ENCODE assay signal across 29 cellular contexts in genomic region chr2:54685263-54685775, GRCh38. TPM values are rescaled to one million over a fixed set of nuclear protein-coding genes. Genes with fewer than 3 reads are reported as not detected.
"Had no signal": no experiment of that assay in that cellular context is flagged by ENCODE, and none has a peak within 500 bp of the region (broad histone marks: within the 10 kb centered on the region; RNA-seq: fewer than 3 reads in every experiment).

No MANE protein-coding gene starts in this region.

- H3K4me3 Mint-ChIP-seq: activated T-cell treated with anti-CD3 and anti-CD28 coated beads, Interleukin-2, amount 50 U/mL, for 72 hours; immature natural killer cell; memory B cell; naive thymus-derived CD4-positive, alpha-beta T cell; stimulated activated memory B cell treated with anti-CD40 and anti-IgM and Interleukin-4, amounts not matched to agents 10 μg/mL and 1 μg/mL and 100 μg/mL, for 72 hours; stimulated activated naive CD8-positive, alpha-beta T cell treated with anti-CD3 and anti-CD28 coated beads, Interleukin-15, amount 100 ng/mL, for 72 hours had no signal

- ATAC-seq: activated naive CD4-positive, alpha-beta T cell treated with anti-CD3 and anti-CD28 coated beads, Interleukin-2, amount 50 U/mL, for 72 hours; activated T-cell treated with anti-CD3 and anti-CD28 coated beads, Interleukin-2, amount 50 U/mL, for 72 hours; foreskin keratinocyte; heart left ventricle; left colon; naive thymus-derived CD4-positive, alpha-beta T cell; pancreas; stimulated activated memory B cell treated with anti-CD40 and anti-IgM and Interleukin-4, amounts not matched to agents 10 μg/mL and 1 μg/mL and 100 μg/mL, for 72 hours; stimulated activated naive CD8-positive, alpha-beta T cell treated with anti-CD3 and anti-CD28 coated beads, Interleukin-15, amount 100 ng/mL, for 72 hours had no signal

- DNase-seq: activated CD4-positive, alpha-beta T cell treated with anti-CD3 and anti-CD28 coated beads, Interleukin-2, amount 50 U/mL, for 1 hour; activated CD4-positive, CD25-positive, alpha-beta regulatory T cell treated with anti-CD3 and anti-CD28 coated beads, Interleukin-2, amount 50 U/mL, for 72 hours; activated naive CD4-positive, alpha-beta T cell; activated T-cell treated with anti-CD3 and anti-CD28 coated beads for 4 hours; activated T-cell treated with anti-CD3 and anti-CD28 coated beads, Interleukin-2, amount 50 U/mL, for 72 hours; central memory CD4-positive, alpha-beta T cell; foreskin keratinocyte; heart left ventricle; hypothalamus; immature natural killer cell; kidney; left colon; midbrain; naive thymus-derived CD4-positive, alpha-beta T cell; pancreas; sigmoid colon; small intestine; stimulated activated CD4-positive, alpha-beta T cell treated with anti-CD3 and anti-CD28 coated beads, Interleukin-4, amount 100 ng/mL, for 4 hours; stimulated activated CD8-positive, alpha-beta memory T cell treated with anti-CD3 and anti-CD28 coated beads, Interleukin-4, amount 100 ng/mL, for 48 hours; stimulated activated naive CD8-positive, alpha-beta T cell treated with anti-CD3 and anti-CD28 coated beads, Interleukin-15, amount 100 ng/mL, for 72 hours; substantia nigra; T1000; WERI-Rb-1 had no signal

- H3K4me3 ChIP-seq: breast epithelium, esophagus muscularis mucosa, heart left ventricle, pancreas, prostate gland, sigmoid colon had no signal

- H3K27me3 ChIP-seq: breast epithelium, esophagus muscularis mucosa, foreskin keratinocyte, heart left ventricle, pancreas, sigmoid colon had no signal

- H3K4me1 ChIP-seq: breast epithelium, foreskin keratinocyte, pancreas, prostate gland, sigmoid colon had no signal

- H3K36me3 Mint-ChIP-seq: activated naive CD4-positive, alpha-beta T cell treated with anti-CD3 and anti-CD28 coated beads, Interleukin-2, amount 50 U/mL, for 72 hours; stimulated activated memory B cell treated with anti-CD40 and anti-IgM and Interleukin-4, amounts not matched to agents 10 μg/mL and 1 μg/mL and 100 μg/mL, for 72 hours had no signal

- H3K27ac Mint-ChIP-seq: activated naive CD4-positive, alpha-beta T cell treated with anti-CD3 and anti-CD28 coated beads, Interleukin-2, amount 50 U/mL, for 72 hours; activated T-cell treated with anti-CD3 and anti-CD28 coated beads, Interleukin-2, amount 50 U/mL, for 72 hours; immature natural killer cell; memory B cell; stimulated activated memory B cell treated with anti-CD40 and anti-IgM and Interleukin-4, amounts not matched to agents 10 μg/mL and 1 μg/mL and 100 μg/mL, for 72 hours had no signal

- H3K27ac ChIP-seq: breast epithelium, esophagus muscularis mucosa, foreskin keratinocyte, heart left ventricle, pancreas, prostate gland, sigmoid colon, WERI-Rb-1 had no signal

- H3K9me3 Mint-ChIP-seq: activated naive CD4-positive, alpha-beta T cell treated with anti-CD3 and anti-CD28 coated beads, Interleukin-2, amount 50 U/mL, for 72 hours; memory B cell; stimulated activated naive CD8-positive, alpha-beta T cell treated with anti-CD3 and anti-CD28 coated beads, Interleukin-15, amount 100 ng/mL, for 72 hours had no signal

- H3K36me3 ChIP-seq: breast epithelium, esophagus muscularis mucosa, heart left ventricle, pancreas, prostate gland, sigmoid colon, WERI-Rb-1 had no signal

- FAIRE-seq: kidney, pancreas, small intestine had no signal

- H3K9me3 ChIP-seq: breast epithelium, esophagus muscularis mucosa, heart left ventricle, pancreas, prostate gland, sigmoid colon had no signal

RNA-seq across cellular contexts. Expression of gene EML6, which starts 38.1 kb away (rescaled TPM):
- polyA plus RNA-seq: naive thymus-derived CD4-positive, alpha-beta T cell had no signal
